Comparison of ENCODE assay signal across 14 cellular contexts in the genomic region with DNA sequence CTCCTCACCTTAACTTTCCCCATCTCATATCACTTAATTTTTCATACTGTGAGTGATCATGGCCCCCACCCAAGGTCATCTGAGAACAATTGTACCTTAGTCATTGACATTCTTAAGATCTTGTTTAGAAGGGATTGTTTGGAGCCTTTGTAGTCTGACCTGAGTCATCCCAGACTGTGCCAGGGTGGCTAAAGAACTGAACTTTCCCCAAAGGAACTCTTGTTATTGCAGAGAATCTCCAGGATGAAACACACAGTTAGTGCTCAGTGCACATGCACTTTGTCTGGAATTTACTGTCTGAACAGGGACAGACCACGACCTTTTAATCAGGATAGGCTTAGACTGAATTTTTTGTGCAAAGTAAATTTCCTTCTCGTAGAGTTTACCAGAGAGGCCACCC.
DNase-seq lines count a peak whose midpoint lies in the region; ATAC-seq and TF ChIP-seq lines count a peak whose summit lies in the region.
"Had no signal": no experiment of that assay in that cellular context is flagged by ENCODE, and none has a peak within 500 bp of the region (broad histone marks: within the 10 kb centered on the region; RNA-seq: fewer than 3 reads in every experiment).

No MANE protein-coding gene starts in this region.

- no peak overlapping the region for H3K4me3 ChIP-seq in PC-9
- H3K4me3 ChIP-seq in fibroblast of lung (replicated peaks in 1 of 4; ENCODE audit: control extremely low read depth in 1 of 4, insufficient read depth in 1 of 4, low read depth in 3 of 4, low read length in 4 of 4), result no peak overlapping the region

- no peaks in the 10 kb centered on the region for H3K79me2 ChIP-seq in PC-9 (ENCODE audit: low read depth)
- H3K79me2 ChIP-seq in fibroblast of lung (ENCODE audit: control insufficient read depth, insufficient read depth, low read length), result no peaks in the 10 kb centered on the region

- 0 out of 2 replicates have a peak, but pooled peaks cover 6% of the 10 kb centered on the region for H3K4me1 ChIP-seq in PC-9 (replicated peaks; ENCODE audit: insufficient read depth)
- peaks cover 15% of the 10 kb centered on the region for H3K4me1 ChIP-seq in fibroblast of lung (ENCODE audit: control insufficient read depth, extremely low read depth, insufficient read depth, low read length)

- BruUV-seq in PC-9 (replicated peaks; lab: Mats Ljungman, UMichigan), result no TSS peak

- H3K4me3 Mint-ChIP-seq in neural crest cell, result peak overlapping the region; percentile 1
- H3K4me3 Mint-ChIP-seq: activated CD4-positive, alpha-beta memory T cell treated with anti-CD3 and anti-CD28 coated beads, Interleukin-2, amount 10 ng/mL, durations not matched to agents 7 days and 5 days; nephron progenitor cell; type B pancreatic cell had no signal

- peaks cover 3% of the 10 kb centered on the region for H3K9me3 Mint-ChIP-seq in neural crest cell
- H3K9me3 Mint-ChIP-seq: activated CD4-positive, alpha-beta memory T cell treated with anti-CD3 and anti-CD28 coated beads, Interleukin-2, amount 10 ng/mL, durations not matched to agents 7 days and 5 days; nephron progenitor cell had no signal

- H3K9me2 ChIP-seq in PC-9 (ENCODE audit: insufficient read depth), result no peaks in the 10 kb centered on the region

- CTCF ChIA-PET in PC-9 (lab: Charles Lee), result no interaction called here

- H3K36me3 Mint-ChIP-seq in neural crest cell (ENCODE audit: low read depth), result no peaks in the 10 kb centered on the region
- H3K36me3 Mint-ChIP-seq: type B pancreatic cell had no signal

- no peak overlapping the region for H2AFZ ChIP-seq in PC-9
- no peak overlapping the region for H2AFZ ChIP-seq in fibroblast of lung (ENCODE audit: low read length)

- no peaks in the 10 kb centered on the region for H3F3A ChIP-seq in PC-9 (ENCODE audit: insufficient read depth, low read depth)

- no peaks in the 10 kb centered on the region for H4K20me1 ChIP-seq in PC-9 (ENCODE audit: insufficient read depth)
- H4K20me1 ChIP-seq in fibroblast of lung (ENCODE audit: control insufficient read depth, extremely low read depth, insufficient read depth, low read length), result no peaks in the 10 kb centered on the region

- POLR2A ChIA-PET in PC-9 (lab: Charles Lee; ENCODE audit: unreplicated experiment), result no interaction called here

- H3K27ac Mint-ChIP-seq in neural crest cell (ENCODE audit: unreplicated experiment), result peak overlapping the region; percentile 37
- H3K27ac Mint-ChIP-seq: activated CD4-positive, alpha-beta memory T cell treated with anti-CD3 and anti-CD28 coated beads, Interleukin-2, amount 10 ng/mL, durations not matched to agents 7 days and 5 days; nephron progenitor cell; type B pancreatic cell had no signal

- H3K27me3 Mint-ChIP-seq in neural crest cell (ENCODE audit: low read depth), result no peaks in the 10 kb centered on the region
- H3K27me3 Mint-ChIP-seq: activated CD4-positive, alpha-beta memory T cell treated with anti-CD3 and anti-CD28 coated beads, Interleukin-2, amount 10 ng/mL, durations not matched to agents 7 days and 5 days; type B pancreatic cell had no signal

- intact Hi-C loops in PC-9 (cut with micrococcal nuclease; ENCODE audit: unreplicated experiment), result no loop called here

- H3K36me3 ChIP-seq in PC-9 (ENCODE audit: low read depth) (no peaks in the 10 kb centered on the region), fibroblast of lung (ENCODE audit: control insufficient read depth, insufficient read depth, low read length) (no peaks in the 10 kb centered on the region)

- H3K27ac ChIP-seq in PC-9 (no peak overlapping the region), fibroblast of lung (ENCODE audit: insufficient read depth, low read length) (no peak overlapping the region)

- no peaks in the 10 kb centered on the region for H3K9me3 ChIP-seq in PC-9 (ENCODE audit: insufficient read depth, low read depth)
- H3K9me3 ChIP-seq in fibroblast of lung (ENCODE audit: control insufficient read depth, insufficient read depth, low read depth, low read length), result no peaks in the 10 kb centered on the region

- no peak overlapping the region for H3K4me2 ChIP-seq in PC-9
- H3K4me2 ChIP-seq in fibroblast of lung (ENCODE audit: extremely low read depth, insufficient read depth, low read length), result no peak overlapping the region

- no peak overlapping the region for H3K9ac ChIP-seq in fibroblast of lung (ENCODE audit: insufficient read depth, low read length)

- H3K27me3 ChIP-seq in PC-9 (ENCODE audit: insufficient read depth, low read depth) (no peaks in the 10 kb centered on the region), fibroblast of lung (ENCODE audit: control insufficient read depth, insufficient read depth, low read length) (no peaks in the 10 kb centered on the region)

- DNase-seq in EH (ENCODE audit: low read depth) (peak; percentile 83), PC-9 (peak; percentile 14 to 33), fibroblast of lung (ENCODE audit: low read depth in 2 of 2) (peak; percentile 57 to 95), neural crest cell (ENCODE audit: low read depth, low spot score) (no peak), NCI-H2171 treated with DMSO at 0.1 percent for 48 hours (lab: John Stamatoyannopoulos, UW) (no peak)
- DNase-seq: activated CD4-positive, alpha-beta memory T cell treated with anti-CD3 and anti-CD28 coated beads, Interleukin-2, amount 10 ng/mL, durations not matched to agents 7 days and 5 days; amniotic stem cell; NCI-H2081 treated with DMSO at 0.1 percent for 48 hours; nephron progenitor cell; SHP77 had no signal

- TF ChIP-seq CTCF in PC-9 (conservative IDR thresholded peaks at IDR 0.05), result no peak
- no peak for TF ChIP-seq CTCF in fibroblast of lung (conservative IDR thresholded peaks at IDR 0.05 in 1 of 2, IDR thresholded peaks at IDR 0.05 in 1 of 2; ENCODE audit: low read depth in 1 of 2, low read length in 2 of 2)
- no peak for TF ChIP-seq CTCF in neural crest cell (conservative IDR thresholded peaks at IDR 0.05)

- no peak for TF ChIP-seq POLR2A in GM18505 (IDR thresholded peaks at IDR 0.05; ENCODE audit: borderline replicate concordance, extremely low read depth, insufficient read depth, insufficient read length)

- H3K4me1 Mint-ChIP-seq in neural crest cell, result peaks cover 47% of the 10 kb centered on the region
- H3K4me1 Mint-ChIP-seq: activated CD4-positive, alpha-beta memory T cell treated with anti-CD3 and anti-CD28 coated beads, Interleukin-2, amount 10 ng/mL, durations not matched to agents 7 days and 5 days; nephron progenitor cell had no signal

- ATAC-seq in HG02610 (IDR thresholded peaks at IDR 0.05; ENCODE audit: unreplicated experiment), result no peak
- ATAC-seq in HG03520 (IDR thresholded peaks at IDR 0.05; ENCODE audit: unreplicated experiment), result no peak
- ATAC-seq in GM18505 (IDR thresholded peaks at IDR 0.05; ENCODE audit: unreplicated experiment), result no peak

Comparison
In these comparisons a context has a peak if more than half of its experiments do, and no peak if none do; other contexts are left out.
1. DNase-seq: peak in EH (single experiment), PC-9 (2 of 2) and fibroblast of lung (2 of 2); none in neural crest cell (single experiment) and NCI-H2171 treated with DMSO at 0.1 percent for 48 hours (single experiment).